30 cellular contexts compared by ENCODE assay signal in the genomic region with DNA sequence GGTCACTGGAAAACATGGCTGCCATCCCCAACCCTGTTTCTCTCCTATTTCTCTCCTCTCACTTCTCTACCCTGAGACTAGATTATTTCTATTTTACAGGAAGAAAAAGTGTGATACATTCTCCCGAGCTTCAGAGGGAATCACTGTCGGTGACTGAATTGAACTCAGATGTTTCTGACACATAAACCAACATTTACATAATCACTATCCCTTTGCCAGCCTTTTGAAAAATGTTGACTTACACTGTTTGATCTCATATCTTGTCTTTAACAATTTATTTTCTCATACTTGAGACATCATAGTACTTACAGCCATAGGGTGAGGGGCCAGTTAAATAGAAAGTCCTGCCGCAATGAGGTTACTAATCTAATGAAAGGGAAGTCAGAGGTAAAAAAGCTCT.
"Had no signal": no experiment of that assay in that cellular context is flagged by ENCODE, and none has a peak within 500 bp of the region (broad histone marks: within the 10 kb centered on the region; RNA-seq: fewer than 3 reads in every experiment).

No MANE protein-coding gene starts in this region.

- H3K4me2 ChIP-seq: hepatocyte had no signal

- H3K4me3 ChIP-seq: heart right ventricle, hepatocyte, lower lobe of right lung, mucosa of descending colon, right atrium auricular region, skin epidermis, stomach, testis, thyroid gland, transverse colon, upper lobe of right lung had no signal

- H3K9me3 Mint-ChIP-seq: naive thymus-derived CD4-positive, alpha-beta T cell; nephron; neural crest cell; stimulated activated naive B cell treated with anti-CD40 and anti-IgM and Interleukin-4, amounts not matched to agents 10 μg/mL and 1 μg/mL and 100 μg/mL, for 72 hours had no signal

- H3K79me2 ChIP-seq: hepatocyte had no signal

- H3K36me3 ChIP-seq: heart right ventricle, lower lobe of right lung, right atrium auricular region, stomach, thyroid gland, transverse colon, upper lobe of right lung had no signal

- H2AFZ ChIP-seq: hepatocyte had no signal

- ATAC-seq: heart right ventricle; left cardiac atrium; left lobe of liver; left ventricle myocardium superior; lower lobe of right lung; mucosa of descending colon; naive thymus-derived CD4-positive, alpha-beta T cell; sciatic nerve; stimulated activated naive B cell treated with anti-CD40 and anti-IgM and Interleukin-4, amounts not matched to agents 10 μg/mL and 1 μg/mL and 100 μg/mL, for 72 hours; stimulated activated naive CD8-positive, alpha-beta T cell treated with anti-CD3 and anti-CD28 coated beads, Interleukin-15, Interleukin-2, amounts not matched to agents 100 U/mL and 50 U/mL, for 24 hours; upper lobe of right lung had no signal

- H3K27me3 ChIP-seq: heart right ventricle, right atrium auricular region, stomach, testis, thyroid gland, transverse colon, upper lobe of right lung had no signal

- H3K27ac Mint-ChIP-seq: naive thymus-derived CD4-positive, alpha-beta T cell; nephron; progenitor cell of endocrine pancreas; stimulated activated naive B cell treated with anti-CD40 and anti-IgM and Interleukin-4, amounts not matched to agents 10 μg/mL and 1 μg/mL and 100 μg/mL, for 72 hours had no signal

- H3K4me1 ChIP-seq: lower lobe of right lung, stomach, testis, thyroid gland, transverse colon, upper lobe of right lung had no signal

- DNase-seq: heart right ventricle; kidney glomerular epithelial cell; left cardiac atrium; left ventricle myocardium superior; lower lobe of right lung; mammary epithelial cell; mesendoderm; midbrain; mucosa of descending colon; naive thymus-derived CD4-positive, alpha-beta T cell; nucleus accumbens; stimulated activated CD4-positive, alpha-beta T cell treated with anti-CD3 and anti-CD28 coated beads, Interleukin-12 subunit alpha, Interleukin-12 subunit beta, amount 100 ng/mL, for 4 hours; stimulated activated CD4-positive, alpha-beta T cell treated with anti-CD3 and anti-CD28 coated beads, Interleukin-15, amount 100 ng/mL, for 24 hours; stimulated activated CD4-positive, alpha-beta T cell treated with anti-CD3 and anti-CD28 coated beads, Interleukin-2, amount 100 ng/mL, for 24 hours; stimulated activated CD4-positive, alpha-beta T cell treated with anti-CD3 and anti-CD28 coated beads, Interleukin-4, amount 100 ng/mL, for 1 hour; stimulated activated naive B cell treated with anti-CD40 and anti-IgM and Interleukin-4, amounts not matched to agents 10 μg/mL and 1 μg/mL and 100 μg/mL, for 72 hours; stimulated activated naive CD8-positive, alpha-beta T cell treated with anti-CD3 and anti-CD28 coated beads, Interleukin-15, Interleukin-2, amounts not matched to agents 100 U/mL and 50 U/mL, for 24 hours; stomach; testis; thyroid gland; transverse colon; upper lobe of right lung had no signal

- H3K4me3 Mint-ChIP-seq: naive thymus-derived CD4-positive, alpha-beta T cell; nephron; neural crest cell; stimulated activated naive B cell treated with anti-CD40 and anti-IgM and Interleukin-4, amounts not matched to agents 10 μg/mL and 1 μg/mL and 100 μg/mL, for 72 hours had no signal

- H3K27ac ChIP-seq: hepatocyte, lower lobe of right lung, skin epidermis, stomach, testis, thyroid gland, transverse colon, upper lobe of right lung had no signal

- H3K9me3 ChIP-seq: heart right ventricle, lower lobe of right lung, mucosa of descending colon, right atrium auricular region, stomach, testis, thyroid gland, transverse colon, upper lobe of right lung had no signal

- H3K36me3 Mint-ChIP-seq: naive thymus-derived CD4-positive, alpha-beta T cell; stimulated activated naive B cell treated with anti-CD40 and anti-IgM and Interleukin-4, amounts not matched to agents 10 μg/mL and 1 μg/mL and 100 μg/mL, for 72 hours had no signal

- H3K4me1 Mint-ChIP-seq: stimulated activated naive B cell treated with anti-CD40 and anti-IgM and Interleukin-4, amounts not matched to agents 10 μg/mL and 1 μg/mL and 100 μg/mL, for 72 hours had no signal
